8 cellular contexts compared by ENCODE assay signal in genomic region chr5:1385395-1386273, GRCh38. TPM values are rescaled to one million over a fixed set of nuclear protein-coding genes. Genes with fewer than 3 reads are reported as not detected.
DNase-seq lines count a peak whose midpoint lies in the region; ATAC-seq and TF ChIP-seq lines count a peak whose summit lies in the region.

No MANE protein-coding gene starts in this region.

- H3K4me3 ChIP-seq in lower leg skin (ENCODE audit: low read depth, poor library complexity, severe bottlenecking): peak overlapping the region; percentile 35

- TF ChIP-seq CTCF in lower leg skin (IDR thresholded peaks at IDR 0.05): no peak

- DNase-seq in A172 (ENCODE audit: low spot score): peak; percentile 44
- peak; percentile 61 for DNase-seq in NCI-H226
- DNase-seq in activated CD4-positive, alpha-beta T cell treated with anti-CD3 and anti-CD28 coated beads, Interleukin-2, amount 10 ng/mL, durations not matched to agents 7 days and 5 days: peak; percentile 87
- peak; percentile 52 for DNase-seq in dermis blood vessel endothelial cell
- peak; percentile 84 to 97 for DNase-seq in lower leg skin (ENCODE audit: low spot score in 2 of 2)
- peak; percentile 79 to 82 for DNase-seq in stimulated activated CD4-positive, alpha-beta T cell treated with anti-CD3 and anti-CD28 coated beads, Interleukin-4, amount 100 ng/mL, for 48 hours (ENCODE audit: low read depth in 2 of 2)

- H3K27ac Mint-ChIP-seq in activated CD4-positive, alpha-beta T cell treated with anti-CD3 and anti-CD28 coated beads, Interleukin-2, amount 10 ng/mL, durations not matched to agents 7 days and 5 days: peak overlapping the region; percentile 100

- H3K36me3 Mint-ChIP-seq in activated CD4-positive, alpha-beta T cell treated with anti-CD3 and anti-CD28 coated beads, Interleukin-2, amount 10 ng/mL, durations not matched to agents 7 days and 5 days (ENCODE audit: low read depth): no peaks in the 10 kb centered on the region

- CTCF ChIA-PET in activated CD4-positive, alpha-beta T cell treated with anti-CD3 and anti-CD28 coated beads, Interleukin-2, amount 10 ng/mL, durations not matched to agents 7 days and 5 days (lab: Charles Lee): interaction anchor here (0.6 to 0.7 kb wide), 2 partner anchors 170 to 258 kb away, joined by 3 read pairs; no protein-coding TSS in a partner anchor

- no peak for TF ChIP-seq POLR2A in lower leg skin (IDR thresholded peaks at IDR 0.05)

- intact Hi-C loops in lower leg skin (cut with DNase I; ENCODE audit: low total_unique reads): no loop called here

- H3K4me1 Mint-ChIP-seq in activated CD4-positive, alpha-beta T cell treated with anti-CD3 and anti-CD28 coated beads, Interleukin-2, amount 10 ng/mL, durations not matched to agents 7 days and 5 days: peaks cover 25% of the 10 kb centered on the region

- POLR2A ChIA-PET in activated CD4-positive, alpha-beta T cell treated with anti-CD3 and anti-CD28 coated beads, Interleukin-2, amount 10 ng/mL, durations not matched to agents 7 days and 5 days (lab: Charles Lee): no interaction called here

- no peaks in the 10 kb centered on the region for H3K9me3 Mint-ChIP-seq in activated CD4-positive, alpha-beta T cell treated with anti-CD3 and anti-CD28 coated beads, Interleukin-2, amount 10 ng/mL, durations not matched to agents 7 days and 5 days

- peaks cover 8% of the 10 kb centered on the region for H3K27me3 Mint-ChIP-seq in activated CD4-positive, alpha-beta T cell treated with anti-CD3 and anti-CD28 coated beads, Interleukin-2, amount 10 ng/mL, durations not matched to agents 7 days and 5 days

- peak overlapping the region; percentile 95 for H3K4me3 Mint-ChIP-seq in activated CD4-positive, alpha-beta T cell treated with anti-CD3 and anti-CD28 coated beads, Interleukin-2, amount 10 ng/mL, durations not matched to agents 7 days and 5 days

- WGBS in lower leg skin, 2 donors: 17 to 21% methylated on average over 28 to 35 of the region's 48 CpGs

- ATAC-seq in GM18520 (IDR thresholded peaks at IDR 0.05; ENCODE audit: unreplicated experiment) (peak; percentile 74), HG03060 (IDR thresholded peaks at IDR 0.05; ENCODE audit: low read depth, unreplicated experiment) (peak; percentile 70)

RNA-seq across cellular contexts. Expression of gene CLPTM1L, which starts 40.7 kb away (rescaled TPM):
- total RNA-seq in A172 (2014; rRNA removed; shearing (Covaris generic)): 271 and 287 TPM in 2 replicates
- total RNA-seq in activated CD4-positive, alpha-beta T cell treated with anti-CD3 and anti-CD28 coated beads, Interleukin-2, amount 10 ng/mL, durations not matched to agents 7 days and 5 days: 100 to 1,000 TPM; 122 to 123 TPM
- 234 and 315 TPM in 2 replicates for total RNA-seq in dermis blood vessel endothelial cell
- total RNA-seq in lower leg skin: 100 to 1,000 TPM in 3 of 4 donors, 10 to 100 TPM in 1; 82.8 to 123 (median 102) TPM

RNA-seq across cellular contexts. Expression of gene SLC6A3, which starts 59.6 kb away (rescaled TPM):
- not detected in 2 replicates for total RNA-seq in A172 (2014; rRNA removed; shearing (Covaris generic))
- total RNA-seq in activated CD4-positive, alpha-beta T cell treated with anti-CD3 and anti-CD28 coated beads, Interleukin-2, amount 10 ng/mL, durations not matched to agents 7 days and 5 days: under 1 TPM in 1 of 2 experiments, not detected in 1; 0.08 TPM
- total RNA-seq in dermis blood vessel endothelial cell (not detected in 2 replicates), lower leg skin (not detected)

Comparison
In these comparisons a context has a peak if more than half of its experiments do, and no peak if none do; other contexts are left out.
1. Peak in every context shown above with its lines: DNase-seq, ATAC-seq and H3K4me3 ChIP-seq.